In genomic region chr22:41603873-41604332, GRCh38 we compare ENCODE assay signal across 9 cellular contexts. TPM values are rescaled to one million over a fixed set of nuclear protein-coding genes. Genes with fewer than 3 reads are reported as not detected.
DNase-seq lines count a peak whose midpoint lies in the region; ATAC-seq and TF ChIP-seq lines count a peak whose summit lies in the region.
"Had no signal": no experiment of that assay in that cellular context is flagged by ENCODE, and none has a peak within 500 bp of the region (broad histone marks: within the 10 kb centered on the region; RNA-seq: fewer than 3 reads in every experiment).

No MANE protein-coding gene starts in this region.

- H3K36me3 ChIP-seq in gastrocnemius medialis: peaks cover 0 to 64% of the 10 kb centered on the region in 2 donors
- H3K36me3 ChIP-seq in upper lobe of right lung: peaks cover 89% of the 10 kb centered on the region
- peaks cover 0 to 96% (median 47%) of the 10 kb centered on the region in 9 donors for H3K36me3 ChIP-seq in heart right ventricle

- in situ Hi-C loops in gastrocnemius medialis (cut with MboI; ENCODE audit: low sequenced_read_pairs in 4 of 4): no loop called here

- no peaks in the 10 kb centered on the region for H3K9me3 ChIP-seq in gastrocnemius medialis
- H3K9me3 ChIP-seq in upper lobe of right lung: no peaks in the 10 kb centered on the region
- no peaks in the 10 kb centered on the region for H3K9me3 ChIP-seq in heart right ventricle
- H3K9me3 ChIP-seq: HAP-1 had no signal

- ATAC-seq in GM19395 (IDR thresholded peaks at IDR 0.05; ENCODE audit: unreplicated experiment) (peak; percentile 88), gastrocnemius medialis (no peak), upper lobe of right lung (no peak), heart right ventricle (no peak)

- intact Hi-C loops in gastrocnemius medialis (cut with DNase I; ENCODE audit: low total_unique reads): no loop called here
- intact Hi-C loops in upper lobe of right lung (cut with DNase I): no loop called here
- intact Hi-C loops in heart right ventricle (cut with DNase I): no loop called here

- DNase-seq in Jurkat, Clone E6-1 (ENCODE audit: low read depth, low spot score): peak; percentile 91
- DNase-seq in activated T-cell treated with anti-CD3 and anti-CD28 coated beads for 48 hours (ENCODE audit: low read depth) (peak; percentile 55), gastrocnemius medialis (no peak), upper lobe of right lung (no peak), DMS153 (lab: John Stamatoyannopoulos, UW) (no peak), heart right ventricle (no peak)
- peak; percentile 32 to 64 for DNase-seq in stimulated activated CD4-positive, alpha-beta T cell treated with anti-CD3 and anti-CD28 coated beads, Interleukin-4, amount 100 ng/mL, for 48 hours (ENCODE audit: low read depth in 2 of 2)

- H3K27me3 ChIP-seq in gastrocnemius medialis (no peaks in the 10 kb centered on the region), upper lobe of right lung (no peaks in the 10 kb centered on the region), heart right ventricle (no peaks in the 10 kb centered on the region)

- TF ChIP-seq POLR2A in gastrocnemius medialis (IDR thresholded peaks at IDR 0.05): no peak

- no peak for TF ChIP-seq CTCF in gastrocnemius medialis (IDR thresholded peaks at IDR 0.05 in 4 of 5, conservative IDR thresholded peaks at IDR 0.05 in 1 of 5)
- TF ChIP-seq CTCF in upper lobe of right lung (IDR thresholded peaks at IDR 0.05): no peak
- no peak for TF ChIP-seq CTCF in heart right ventricle (IDR thresholded peaks at IDR 0.05)

- H3K27ac ChIP-seq in gastrocnemius medialis (no peak overlapping the region), upper lobe of right lung (no peak overlapping the region), heart right ventricle (no peak overlapping the region)

- H3K4me1 ChIP-seq in gastrocnemius medialis (peaks cover 0 to 6% of the 10 kb centered on the region in 2 donors), upper lobe of right lung (no peaks in the 10 kb centered on the region), heart right ventricle (peaks cover 0 to 11% (median 2%) of the 10 kb centered on the region in 9 donors)
- H3K4me1 ChIP-seq: HAP-1 had no signal

- no peak overlapping the region for H3K4me3 ChIP-seq in Jurkat, Clone E6-1 (ENCODE audit: low read length)
- H3K4me3 ChIP-seq in gastrocnemius medialis (no peak overlapping the region), upper lobe of right lung (no peak overlapping the region), heart right ventricle (no peak overlapping the region)
- H3K4me3 ChIP-seq: HAP-1 had no signal

- 81 to 84% methylated on average over 4 of the region's 4 CpGs for WGBS in heart right ventricle, 2 donors

RNA-seq across cellular contexts. Expression of gene PMM1, which starts 14.3 kb away (rescaled TPM):
- 34.2 TPM for polyA plus RNA-seq in Jurkat, Clone E6-1 (2012; ENCODE audit: insufficient read depth, insufficient read length)
- 10 to 100 TPM; 11.6 to 23.3 (median 16.5) TPM for total RNA-seq in gastrocnemius medialis
- 44.4 TPM for total RNA-seq in upper lobe of right lung
- total RNA-seq in heart right ventricle: 10 to 100 TPM; 13.8 to 26.6 (median 21.9) TPM
- 10 to 100 TPM; 18.1 to 43.5 TPM for polyA plus RNA-seq in heart right ventricle

RNA-seq across cellular contexts. Expression of gene DESI1, which starts 16.9 kb away (rescaled TPM):
- polyA plus RNA-seq in Jurkat, Clone E6-1 (2012; ENCODE audit: insufficient read depth, insufficient read length): 46.5 TPM
- total RNA-seq in gastrocnemius medialis (10 to 100 TPM; 11.0 to 23.7 (median 20.5) TPM), upper lobe of right lung (29.5 TPM), heart right ventricle (10 to 100 TPM; 27.6 to 49.6 (median 36.0) TPM)
- 10 to 100 TPM; 22.7 to 73.1 TPM for polyA plus RNA-seq in heart right ventricle

RNA-seq across cellular contexts. Expression of gene XRCC6, which starts 17.2 kb away (rescaled TPM):
- polyA plus RNA-seq in Jurkat, Clone E6-1 (2012; ENCODE audit: insufficient read depth, insufficient read length): 864 TPM
- total RNA-seq in gastrocnemius medialis: 100 to 1,000 TPM; 220 to 285 (median 278) TPM
- total RNA-seq in upper lobe of right lung: 160 TPM
- 100 to 1,000 TPM; 152 to 192 (median 181) TPM for total RNA-seq in heart right ventricle
- 100 to 1,000 TPM; 103 to 185 TPM for polyA plus RNA-seq in heart right ventricle

RNA-seq across cellular contexts. Expression of gene CSDC2, which starts 43.1 kb away (rescaled TPM):
- polyA plus RNA-seq in Jurkat, Clone E6-1 (2012; ENCODE audit: insufficient read depth, insufficient read length): not detected
- total RNA-seq in gastrocnemius medialis (1 to 10 TPM in 1 of 4 donors, under 1 TPM in 3; 0.41 to 3.9 (median 0.89) TPM), upper lobe of right lung (6.3 TPM), heart right ventricle (100 to 1,000 TPM; 112 to 301 (median 137) TPM)
- 100 to 1,000 TPM; 300 to 410 TPM for polyA plus RNA-seq in heart right ventricle

RNA-seq across cellular contexts. Expression of gene POLR3H, which starts 59.6 kb away (rescaled TPM):
- polyA plus RNA-seq in Jurkat, Clone E6-1 (2012; ENCODE audit: insufficient read depth, insufficient read length): 53.1 TPM
- 10 to 100 TPM in 1 of 4 donors, 1 to 10 TPM in 3; 5.7 to 11.0 (median 6.9) TPM for total RNA-seq in gastrocnemius medialis
- total RNA-seq in upper lobe of right lung: 43.7 TPM
- total RNA-seq in heart right ventricle: 10 to 100 TPM; 13.3 to 25.8 (median 16.9) TPM
- 10 to 100 TPM; 24.4 to 34.9 TPM for polyA plus RNA-seq in heart right ventricle

Comparison
In these comparisons a context has a peak if more than half of its experiments do, and no peak if none do; other contexts are left out.
1. DNase-seq: peak in Jurkat, Clone E6-1 (single experiment), activated T-cell treated with anti-CD3 and anti-CD28 coated beads for 48 hours (single experiment) and stimulated activated CD4-positive, alpha-beta T cell treated with anti-CD3 and anti-CD28 coated beads, Interleukin-4, amount 100 ng/mL, for 48 hours (2 of 2); none in gastrocnemius medialis (0 of 2), upper lobe of right lung (single experiment), DMS153 (single experiment) and heart right ventricle (0 of 2).